29 cellular contexts compared by ENCODE assay signal in the genomic region with DNA sequence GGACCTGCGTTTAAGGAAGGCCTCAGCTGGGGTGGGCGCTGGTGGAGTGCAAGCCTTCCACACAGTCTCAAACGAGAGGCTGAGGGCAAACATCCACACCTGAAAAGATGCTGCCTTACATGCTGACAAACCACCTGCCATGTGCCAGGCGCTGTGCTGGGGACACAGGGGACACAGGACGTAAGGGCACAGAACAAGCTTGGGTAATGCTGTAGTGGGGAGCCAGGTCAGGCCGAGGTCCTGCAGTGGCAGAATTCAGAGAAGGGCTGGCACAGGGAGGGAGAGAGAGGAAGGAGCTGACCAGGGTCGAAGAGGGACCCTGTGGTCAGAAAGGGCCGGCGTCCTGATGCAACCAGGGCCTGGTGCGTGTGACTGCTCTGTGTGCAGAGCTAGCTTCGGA. TPM values are rescaled to one million over a fixed set of nuclear protein-coding genes. Genes with fewer than 3 reads are reported as not detected.
DNase-seq lines count a peak whose midpoint lies in the region; ATAC-seq, FAIRE-seq and TF ChIP-seq lines count a peak whose summit lies in the region.
"Had no signal": no experiment of that assay in that cellular context is flagged by ENCODE, and none has a peak within 500 bp of the region (broad histone marks: within the 10 kb centered on the region; RNA-seq: fewer than 3 reads in every experiment).

No MANE protein-coding gene starts in this region.

- no peak overlapping the region for H2BK12ac ChIP-seq in H1 (ENCODE audit: low read depth, low read length)

- no peaks in the 10 kb centered on the region for H3K23me2 ChIP-seq in H1 (ENCODE audit: low read depth, low read length)

- WGBS in H1 (ENCODE audit: extremely low coverage in 1 of 2, insufficient coverage in 1 of 2, insufficient read length in 1 of 2, insufficient replicate concordance in 2 of 2, low coverage in 1 of 2, low lambda C conversion rate in 2 of 2, missing lambda C conversion rate in 1 of 2), 2 experiments, result 87% methylated on average over 11 of the region's 11 CpGs; no CpG with 5 or more reads in 1 of the 2 experiments

- no peak overlapping the region for H3K56ac ChIP-seq in H1 (replicated peaks; ENCODE audit: insufficient read length, low read depth, low read length)

- POLR2A ChIA-PET in Panc1 (lab: Charles Lee), result no interaction called here
- POLR2A ChIA-PET in H1 (lab: Charles Lee; ENCODE audit: partially characterized antibody), result interaction anchor here (1.0 to 10.3 kb wide), 14 partner anchors 8 to 271 kb away, joined by 3 to 175 read pairs (median 4); partner anchors contain the start of genes JPT2, MAPK8IP3, NUBP2 and PTX4

- H3K27ac ChIP-seq in Panc1 (ENCODE audit: low read length) (no peak overlapping the region), H1 (ENCODE audit: low read depth, low read length) (no peak overlapping the region), vagina (no peak overlapping the region)
- H3K27ac ChIP-seq: C4-2B, GM23248, SJCRH30 had no signal

- H2BK5ac ChIP-seq in H1 (ENCODE audit: low read depth, low read length), result no peak overlapping the region

- no peak for TF ChIP-seq EP300 in H1 (IDR thresholded peaks at IDR 0.05; ENCODE audit: borderline replicate concordance in 1 of 2, low read depth in 2 of 2, low read length in 2 of 2)

- H4K5ac ChIP-seq in H1 (ENCODE audit: insufficient read length, low read depth, low read length), result no peak overlapping the region

- H3K18ac ChIP-seq in H1 (ENCODE audit: extremely low read depth, low read length), result no peak overlapping the region

- intact Hi-C loops in Right ventricle myocardium inferior (cut with DNase I), result loop anchor here (2.0 kb wide), 1 partner anchor 21 kb away; the partner anchor contains the start of gene TMEM204
- intact Hi-C loops in left cardiac atrium (cut with DNase I), result no loop called here
- intact Hi-C loops in Panc1 (cut with micrococcal nuclease; ENCODE audit: unreplicated experiment), result no loop called here
- intact Hi-C loops in vagina (cut with DNase I), result no loop called here

- TF ChIP-seq POLR2A in H1 (IDR thresholded peaks at IDR 0.05; ENCODE audit: control extremely low read depth in 1 of 2, low read depth in 2 of 2, low read length in 2 of 2) (peak in 1 of 2 experiments; percentile 6; a peak in 1 of 3 replicates), vagina (IDR thresholded peaks at IDR 0.05) (no peak)

- no peak overlapping the region for H3K4ac ChIP-seq in H1 (replicated peaks; ENCODE audit: insufficient read length, low read depth, low read length)

- H3K4me3 ChIP-seq in Panc1 (ENCODE audit: low read depth in 2 of 2, low read length in 2 of 2) (no peak overlapping the region), H1 (ENCODE audit: extremely low read depth in 1 of 4, insufficient read depth in 2 of 4, low read depth in 3 of 4, low read length in 4 of 4) (no peak overlapping the region), vagina (no peak overlapping the region)
- H3K4me3 ChIP-seq: GM23248, HAP-1, SJCRH30 had no signal

- H3K36me3 ChIP-seq in Panc1 (ENCODE audit: control insufficient read depth, insufficient read depth, low read length), result no peaks in the 10 kb centered on the region
- peaks cover 3 to 17% (median 5%) of the 10 kb centered on the region in 4 experiments; a peak in 5 of 8 replicates for H3K36me3 ChIP-seq in H1 (ENCODE audit: control insufficient read depth in 2 of 4, insufficient read depth in 4 of 4, low read length in 3 of 4)
- peaks cover 0 to 21% of the 10 kb centered on the region in 2 donors for H3K36me3 ChIP-seq in vagina

- no peak overlapping the region for H4K91ac ChIP-seq in H1 (replicated peaks; ENCODE audit: insufficient read length, low read length)

- H3K79me1 ChIP-seq in H1 (ENCODE audit: low read depth, low read length), result no peaks in the 10 kb centered on the region

- no peak overlapping the region for H3K9ac ChIP-seq in H1 (replicated peaks in 1 of 4; ENCODE audit: extremely low read depth in 1 of 4, low read depth in 3 of 4, low read length in 3 of 4)
- H3K9ac ChIP-seq: GM23248 had no signal

- no peak overlapping the region for H2AK5ac ChIP-seq in H1 (ENCODE audit: low read depth, low read length)

- no peak overlapping the region for H2AFZ ChIP-seq in H1 (ENCODE audit: low read length)
- H2AFZ ChIP-seq: GM23248 had no signal

- no peak for TF ChIP-seq RAD21 in H1 (IDR thresholded peaks at IDR 0.05 in 1 of 2, conservative IDR thresholded peaks at IDR 0.05 in 1 of 2; ENCODE audit: low read depth in 2 of 2, low read length in 2 of 2)

- no peak overlapping the region for H2BK15ac ChIP-seq in H1 (ENCODE audit: low read length)

- H3K14ac ChIP-seq in H1 (ENCODE audit: insufficient read length), result no peak overlapping the region

- CTCF ChIA-PET in Panc1 (lab: Charles Lee), result no interaction called here
- CTCF ChIA-PET in H1 (lab: Charles Lee; ENCODE audit: partially characterized antibody), result interaction anchor here (0.6 to 1.9 kb wide), 12 partner anchors 9 to 148 kb away, joined by 3 to 6 read pairs (median 3); no protein-coding TSS in a partner anchor

- H4K8ac ChIP-seq in H1 (ENCODE audit: extremely low read depth, insufficient read depth, low read length), result peak overlapping the region; percentile 45; the same call in 1 of the 2 replicates

- no TSS peak for BruUV-seq in Panc1 (replicated peaks; lab: Mats Ljungman, UMichigan)

- H4K20me1 ChIP-seq in H1 (replicated peaks in 1 of 2; ENCODE audit: control insufficient read depth in 1 of 2, insufficient read depth in 2 of 2, low read length in 2 of 2), result peaks cover 2% of the 10 kb centered on the region in 2 experiments

- ATAC-seq in Right ventricle myocardium inferior (no peak), left cardiac atrium (no peak), Panc1 (peak; percentile 18), GM19328 (IDR thresholded peaks at IDR 0.05; ENCODE audit: unreplicated experiment) (no peak), GM18498 (IDR thresholded peaks at IDR 0.05; ENCODE audit: unreplicated experiment) (no peak)
- ATAC-seq: CD8-positive, alpha-beta T cell had no signal

- no peak overlapping the region for H2BK120ac ChIP-seq in H1 (replicated peaks; ENCODE audit: low read depth, low read length)

- TF ChIP-seq CTCF in Panc1 (IDR thresholded peaks at IDR 0.05), result no peak
- no peak for TF ChIP-seq CTCF in H1 (IDR thresholded peaks at IDR 0.05; ENCODE audit: control extremely low read depth in 1 of 3, insufficient read depth in 1 of 3, low read depth in 1 of 3, low read length in 3 of 3)
- TF ChIP-seq CTCF in vagina (IDR thresholded peaks at IDR 0.05), result no peak

- DNase-seq in Right ventricle myocardium inferior (ENCODE audit: missing footprints) (peak; percentile 37), left cardiac atrium (no peak), Panc1 (ENCODE audit: low read depth, low spot score) (no peak), H1 (ENCODE audit: low read depth in 1 of 2, low spot score in 2 of 2) (no peak), vagina (ENCODE audit: extremely low spot score in 2 of 2) (no peak)
- DNase-seq: Caco-2, DMS79, GF-D8, GM23248, HFFc6, Kasumi-1, NCI-H1105 treated with DMSO at 0.1 percent for 48 hours, NCI-H146, NCI-H1930, NCI-H2107, NCI-H446, NCI-H524 treated with DMSO at 0.1 percent for 48 hours, NCI-H774, SJCRH30 had no signal

- no peak for FAIRE-seq in H1 (lab: Jason Lieb, UNC)
- FAIRE-seq: GM18507, HepG2 had no signal

- no peak overlapping the region for H3K23ac ChIP-seq in H1 (ENCODE audit: insufficient read length)

- H2BK20ac ChIP-seq in H1 (ENCODE audit: low read length), result no peak overlapping the region

- no peak overlapping the region for H3K4me2 ChIP-seq in H1 (ENCODE audit: insufficient read depth in 1 of 2, low read depth in 2 of 2, low read length in 2 of 2)

- in situ Hi-C loops in Panc1 (cut with HindIII; ENCODE audit: low pct_unique_long_range_greater_than_20kb, low sequenced_read_pairs), result no loop called here

- no peaks in the 10 kb centered on the region for H3K9me3 ChIP-seq in Panc1 (ENCODE audit: control insufficient read depth, insufficient read depth, low read depth, low read length)
- H3K9me3 ChIP-seq in H1 (ENCODE audit: insufficient read depth in 2 of 2, low read depth in 1 of 2, low read length in 1 of 2), result peaks cover 0 to 2% of the 10 kb centered on the region in 2 experiments; a peak in 2 of 4 replicates
- no peaks in the 10 kb centered on the region for H3K9me3 ChIP-seq in vagina
- H3K9me3 ChIP-seq: SJCRH30 had no signal

- H3K27me3 ChIP-seq in Panc1 (ENCODE audit: control insufficient read depth, insufficient read depth, low read length) (no peaks in the 10 kb centered on the region), H1 (replicated peaks in 1 of 4; ENCODE audit: control insufficient read depth in 3 of 4, extremely low read depth in 1 of 4, insufficient read depth in 3 of 4, low read length in 3 of 4) (no peaks in the 10 kb centered on the region), vagina (no peaks in the 10 kb centered on the region)
- H3K27me3 ChIP-seq: SJCRH30 had no signal

- H3K4me1 ChIP-seq in Panc1 (ENCODE audit: control insufficient read depth, insufficient read depth, low read length), result no peaks in the 10 kb centered on the region
- H3K4me1 ChIP-seq in H1 (replicated peaks in 1 of 4; ENCODE audit: control insufficient read depth in 3 of 4, insufficient read depth in 4 of 4, low read length in 3 of 4), result no peaks in the 10 kb centered on the region
- H3K4me1 ChIP-seq in vagina, result peaks cover 5% of the 10 kb centered on the region
- H3K4me1 ChIP-seq: Caco-2, HAP-1, SJCRH30 had no signal

- H3K79me2 ChIP-seq in H1 (ENCODE audit: control insufficient read depth in 1 of 2, insufficient read depth in 2 of 2, low read length in 2 of 2), result no peaks in the 10 kb centered on the region

RNA-seq across cellular contexts. Expression of gene TELO2, which starts 18.5 kb away (rescaled TPM):
- total RNA-seq in Right ventricle myocardium inferior, result 18.9 TPM
- 10 to 100 TPM; 17.9 to 22.2 TPM for total RNA-seq in left cardiac atrium
- 65.4 TPM for total RNA-seq in Panc1 (2021; ENCODE audit: unreplicated experiment)
- polyA plus RNA-seq in Panc1 (2012; ENCODE audit: insufficient read length), result 48.9 TPM
- 64.8 and 66.4 TPM in 2 replicates for total RNA-seq in H1 (2021; fragmentation: NEBNext Ultra II Directional; extraction: Animal tissue kit (Norgen Biotek cat#: 25700))
- 39.3 and 72.9 TPM in 2 replicates for polyA plus RNA-seq in H1 (2011; rRNA removed)
- 61.2 TPM for polyA plus RNA-seq in H1 (2011; cell fraction: cytosol; rRNA removed)
- 382 TPM for polyA plus RNA-seq in H1 (2011; cell fraction: nucleus; rRNA removed)
- polyA plus RNA-seq in H1 (2012, experiment 1 of 2), result 39.6 to 74.2 TPM (median 66.1 TPM) in 4 replicates
- 42.5 TPM for polyA plus RNA-seq in H1 (2012, experiment 2 of 2)
- 37.6 TPM for polyA plus RNA-seq in H1 (2013, experiment 1 of 2)
- 33.1 TPM for polyA plus RNA-seq in H1 (2013, experiment 2 of 2)
- 12.1 and 13.9 TPM in 2 replicates for polyA minus RNA-seq in H1 (2011; rRNA and poly(A)+ RNA removed)
- polyA minus RNA-seq in H1 (2011; cell fraction: cytosol; rRNA and poly(A)+ RNA removed), result 34.6 TPM
- polyA minus RNA-seq in H1 (2011; cell fraction: nucleus; rRNA and poly(A)+ RNA removed), result 65.3 TPM
- total RNA-seq in vagina, result 23.8 TPM

RNA-seq across cellular contexts. Expression of gene TMEM204, which starts 21.8 kb away (rescaled TPM):
- total RNA-seq in Right ventricle myocardium inferior (30.7 TPM), left cardiac atrium (10 to 100 TPM; 26.7 to 29.4 TPM), Panc1 (2021; ENCODE audit: unreplicated experiment) (0.13 TPM), vagina (33.1 TPM)
- polyA plus RNA-seq in Panc1 (2012; ENCODE audit: insufficient read length), result 0.48 TPM
- not detected in 2 replicates for total RNA-seq in H1 (2021; fragmentation: NEBNext Ultra II Directional; extraction: Animal tissue kit (Norgen Biotek cat#: 25700))
- 0.03 TPM in 1 of 2 replicates, not detected in the other for polyA plus RNA-seq in H1 (2011; rRNA removed)
- 0.05 TPM for polyA plus RNA-seq in H1 (2011; cell fraction: cytosol; rRNA removed)
- not detected for polyA plus RNA-seq in H1 (2011; cell fraction: nucleus; rRNA removed)
- 0.12 to 0.37 TPM (median 0.21 TPM) in 4 replicates for polyA plus RNA-seq in H1 (2012, experiment 1 of 2)
- 0.16 TPM for polyA plus RNA-seq in H1 (2012, experiment 2 of 2)
- polyA plus RNA-seq in H1 (2013, experiment 1 of 2), result 0.08 TPM
- 0.02 TPM for polyA plus RNA-seq in H1 (2013, experiment 2 of 2)
- not detected in 2 replicates for polyA minus RNA-seq in H1 (2011; rRNA and poly(A)+ RNA removed)
- polyA minus RNA-seq in H1 (2011; cell fraction: cytosol; rRNA and poly(A)+ RNA removed), result not detected
- not detected for polyA minus RNA-seq in H1 (2011; cell fraction: nucleus; rRNA and poly(A)+ RNA removed)
- total RNA-seq: Caco-2, HepG2, M059J had no signal
- polyA plus RNA-seq: HepG2 had no signal

RNA-seq across cellular contexts. Expression of gene PTX4, which starts 22.9 kb away (rescaled TPM):
- total RNA-seq in Right ventricle myocardium inferior, result not detected
- total RNA-seq in left cardiac atrium, result under 1 TPM in 1 of 2 donors, not detected in 1; 0.21 TPM
- not detected for total RNA-seq in Panc1 (2021; ENCODE audit: unreplicated experiment)
- polyA plus RNA-seq in Panc1 (2012; ENCODE audit: insufficient read length), result not detected
- total RNA-seq in H1 (2021; fragmentation: NEBNext Ultra II Directional; extraction: Animal tissue kit (Norgen Biotek cat#: 25700)), result not detected in 2 replicates
- not detected in 2 replicates for polyA plus RNA-seq in H1 (2011; rRNA removed)
- 0.10 TPM for polyA plus RNA-seq in H1 (2011; cell fraction: cytosol; rRNA removed)
- 0.10 TPM for polyA plus RNA-seq in H1 (2011; cell fraction: nucleus; rRNA removed)
- not detected in 4 replicates for polyA plus RNA-seq in H1 (2012, experiment 1 of 2)
- not detected for polyA plus RNA-seq in H1 (2012, experiment 2 of 2)
- 0.14 TPM for polyA plus RNA-seq in H1 (2013, experiment 1 of 2)
- polyA plus RNA-seq in H1 (2013, experiment 2 of 2), result 0.04 TPM
- 0.13 TPM in 1 of 2 replicates, not detected in the other for polyA minus RNA-seq in H1 (2011; rRNA and poly(A)+ RNA removed)
- not detected for polyA minus RNA-seq in H1 (2011; cell fraction: cytosol; rRNA and poly(A)+ RNA removed)
- polyA minus RNA-seq in H1 (2011; cell fraction: nucleus; rRNA and poly(A)+ RNA removed), result not detected
- not detected for total RNA-seq in vagina
- total RNA-seq: B cell; Caco-2; CD8-positive, alpha-beta T cell; GM23248; HepG2; HT1080; M059J; SJCRH30 had no signal
- polyA plus RNA-seq: GM23248 had no signal

RNA-seq across cellular contexts. Expression of gene CLCN7, which starts 36.8 kb away (rescaled TPM):
- 49.5 TPM for total RNA-seq in Right ventricle myocardium inferior
- total RNA-seq in left cardiac atrium, result 10 to 100 TPM; 43.0 to 49.7 TPM
- total RNA-seq in Panc1 (2021; ENCODE audit: unreplicated experiment), result 179 TPM
- 190 TPM for polyA plus RNA-seq in Panc1 (2012; ENCODE audit: insufficient read length)
- total RNA-seq in H1 (2021; fragmentation: NEBNext Ultra II Directional; extraction: Animal tissue kit (Norgen Biotek cat#: 25700)), result 76.5 and 81.5 TPM in 2 replicates
- 38.6 and 79.6 TPM in 2 replicates for polyA plus RNA-seq in H1 (2011; rRNA removed)
- 41.1 TPM for polyA plus RNA-seq in H1 (2011; cell fraction: cytosol; rRNA removed)
- polyA plus RNA-seq in H1 (2011; cell fraction: nucleus; rRNA removed), result 372 TPM
- polyA plus RNA-seq in H1 (2012, experiment 1 of 2), result 64.4 to 95.0 TPM (median 79.5 TPM) in 4 replicates
- 57.4 TPM for polyA plus RNA-seq in H1 (2012, experiment 2 of 2)
- polyA plus RNA-seq in H1 (2013, experiment 1 of 2), result 61.1 TPM
- polyA plus RNA-seq in H1 (2013, experiment 2 of 2), result 57.1 TPM
- polyA minus RNA-seq in H1 (2011; rRNA and poly(A)+ RNA removed), result 30.3 and 38.3 TPM in 2 replicates
- 33.2 TPM for polyA minus RNA-seq in H1 (2011; cell fraction: cytosol; rRNA and poly(A)+ RNA removed)
- 76.7 TPM for polyA minus RNA-seq in H1 (2011; cell fraction: nucleus; rRNA and poly(A)+ RNA removed)
- total RNA-seq in vagina, result 49.8 TPM

Comparison
In these comparisons a context has a peak if more than half of its experiments do, and no peak if none do; other contexts are left out.
1. RNA of gene TMEM204, which starts 21.8 kb away (total RNA-seq): 33.1 TPM in vagina (single experiment), 30.7 TPM in Right ventricle myocardium inferior (single experiment) and 26.7 to 29.4 TPM in left cardiac atrium; 0.13 TPM in Panc1 (single experiment) and not detected in H1; every median in the first group is over 10 times any median in the second.